Comparison of ENCODE assay signal across 12 cellular contexts in genomic region chr17:1998426-1998784, GRCh38. TPM values are rescaled to one million over a fixed set of nuclear protein-coding genes. Genes with fewer than 3 reads are reported as not detected.
A peak's percentile ranks its signal among the peaks of the same experiment; 100 is the strongest.
DNase-seq lines count a peak whose midpoint lies in the region; ATAC-seq, FAIRE-seq and TF ChIP-seq lines count a peak whose summit lies in the region.
"Had no signal": no experiment of that assay in that cellular context is flagged by ENCODE, and none has a peak within 500 bp of the region (broad histone marks: within the 10 kb centered on the region; RNA-seq: fewer than 3 reads in every experiment).

No MANE protein-coding gene starts in this region.

- WGBS in K562 (ENCODE audit: insufficient coverage, low coverage, missing lambda C conversion rate): no CpG with 5 or more reads among the region's 48 CpGs
- 3 to 5% (median 4%) methylated on average over 20 to 48 of the region's 48 CpGs; no CpG with 5 or more reads in 1 of the 5 donors for WGBS in spleen, 5 donors

- in situ Hi-C loops in K562 (cut with MboI): no loop called here

- no peaks in the 10 kb centered on the region for H3K79me2 ChIP-seq in K562 (ENCODE audit: control insufficient read depth, insufficient read depth, low read length)

- no peak for TF ChIP-seq POLR2A in K562 (conservative IDR thresholded peaks at IDR 0.05)
- no peak for TF ChIP-seq POLR2A in spleen (IDR thresholded peaks at IDR 0.05)

- intact Hi-C loops in K562 (cut with micrococcal nuclease): no loop called here
- intact Hi-C loops in spleen (cut with DNase I; ENCODE audit: low total_unique reads): no loop called here
- intact Hi-C loops in posterior cingulate gyrus (cut with DNase I): no loop called here

- no peak for TF ChIP-seq EP300 in K562 (IDR thresholded peaks at IDR 0.05; ENCODE audit: low read length)

- POLR2A ChIA-PET in K562 (lab: Yijun Ruan, JAX): no interaction called here

- no peaks in the 10 kb centered on the region for H3K9me1 ChIP-seq in K562 (ENCODE audit: control insufficient read depth, insufficient read depth, low read length)

- H3K27ac ChIP-seq in K562 (ENCODE audit: extremely low read depth, low read depth, low read length) (no peak overlapping the region), spleen (peak overlapping the region in 1 of 8 donors; percentile 7)

- CTCF ChIA-PET in K562 (lab: Yijun Ruan, JAX; ENCODE audit: low intra/inter-chr PET ratio): no interaction called here

- H2AFZ ChIP-seq in K562 (ENCODE audit: low read depth, low read length): no peak overlapping the region

- 0 out of 2 replicates have a peak, but pooled peaks cover 5% of the 10 kb centered on the region for H4K20me1 ChIP-seq in K562 (replicated peaks; ENCODE audit: control insufficient read depth, insufficient read depth, low read length)

- BruUV-seq in K562 (replicated peaks; lab: Mats Ljungman, UMichigan): no TSS peak

- no peak overlapping the region for H3K4me2 ChIP-seq in K562 (ENCODE audit: insufficient read depth, low read length)

- FAIRE-seq in K562 (lab: Jason Lieb, UNC): no peak

- H3K36me3 ChIP-seq in K562 (ENCODE audit: control insufficient read depth, insufficient read depth, low read length) (no peaks in the 10 kb centered on the region), spleen (no peaks in the 10 kb centered on the region)

- TF ChIP-seq CTCF in K562 (IDR thresholded peaks at IDR 0.05 in 2 of 3, conservative IDR thresholded peaks at IDR 0.05 in 1 of 3; ENCODE audit: insufficient read depth in 2 of 3, low read depth in 1 of 3, low read length in 3 of 3): no peak
- TF ChIP-seq CTCF in spleen (IDR thresholded peaks at IDR 0.05 in 8 of 11, conservative IDR thresholded peaks at IDR 0.05 in 3 of 11): peak in 1 of 11 experiments; percentile 13

- TF ChIP-seq RAD21 in K562 (CRISPR knock-in tag; conservative IDR thresholded peaks at IDR 0.05 in 1 of 2, IDR thresholded peaks at IDR 0.05 in 1 of 2): no peak

- H3K27me3 ChIP-seq in K562 (ENCODE audit: control insufficient read depth in 2 of 2, insufficient read depth in 2 of 2, low read length in 2 of 2) (peaks cover 9 to 26% of the 10 kb centered on the region in 2 experiments; a peak in 4 of 5 replicates), spleen (replicated peaks in 1 of 7) (peaks cover 0 to 53% (median 24%) of the 10 kb centered on the region in 7 donors)

- DNase-seq in DMS53 (lab: John Stamatoyannopoulos, UW) (peak; percentile 65), DMS53 treated with DMSO at 0.1 percent for 48 hours (lab: John Stamatoyannopoulos, UW; ENCODE audit: unreplicated experiment) (no peak), K562 (ENCODE audit: extremely low read depth in 1 of 4, low spot score in 3 of 4) (no peak), iPS-NIHi11 (ENCODE audit: low spot score) (peak; percentile 47), spleen (no peak), HuH-7.5 (ENCODE audit: low spot score) (no peak), posterior cingulate gyrus (no peak), NCI-H69 (lab: John Stamatoyannopoulos, UW) (no peak)
- DNase-seq: 8988T; activated T-cell treated with anti-CD3 and anti-CD28 coated beads, Interleukin-2, amount 50 U/mL, for 4 hours; MV-4-11; occipital lobe had no signal

- no peak overlapping the region for H3K9ac ChIP-seq in K562 (ENCODE audit: insufficient read depth in 1 of 2, low read depth in 2 of 2, low read length in 2 of 2)

- ATAC-seq in K562: no peak

- H3K9me3 ChIP-seq in K562 (replicated peaks; ENCODE audit: control insufficient read depth, insufficient read depth, low read depth, low read length) (no peaks in the 10 kb centered on the region), spleen (no peaks in the 10 kb centered on the region)

- H3K4me3 ChIP-seq in K562 (no peak overlapping the region), spleen (peak overlapping the region; percentile 25 to 65 (median 30))

- H3K4me1 ChIP-seq in K562 (replicated peaks in 1 of 2; ENCODE audit: control insufficient read depth in 2 of 2, insufficient read depth in 2 of 2, low read length in 2 of 2) (peaks cover 0 to 9% of the 10 kb centered on the region in 2 experiments; a peak in 2 of 5 replicates), spleen (peaks cover 16 to 57% (median 36%) of the 10 kb centered on the region in 6 donors)

RNA-seq across cellular contexts. Expression of gene RTN4RL1, which starts 26.7 kb away (rescaled TPM):
- total RNA-seq in K562 (2011; cell fraction: chromatin; rRNA removed; ENCODE audit: low replicate concordance): 0.30 TPM in 1 of 2 replicates, not detected in the other
- total RNA-seq in K562 (2011; cell fraction: nucleolus; rRNA removed): 0.13 and 0.50 TPM in 2 replicates
- 0.07 TPM in 1 of 2 replicates, not detected in the other for total RNA-seq in K562 (2011; cell fraction: nucleoplasm; rRNA removed)
- total RNA-seq in K562 (2014; rRNA removed): 0.05 and 0.12 TPM in 2 replicates
- total RNA-seq in K562 (2014; rRNA removed; fragmentation: Illumina TruSeq; extraction: Trizol): not detected in 2 replicates
- 0.04 TPM in 2 replicates for total RNA-seq in K562 (2015; rRNA removed; fragmentation: Illumina TruSeq; extraction: Trizol)
- total RNA-seq in K562 (2021): 0.04 and 0.07 TPM in 2 replicates
- polyA plus RNA-seq in K562 (2011; rRNA removed): 0.06 and 0.58 TPM in 2 replicates
- polyA plus RNA-seq in K562 (2011; cell fraction: cytosol; rRNA removed): 0.25 and 0.58 TPM in 2 replicates
- polyA plus RNA-seq in K562 (2011; cell fraction: nucleus; rRNA removed): 0.09 and 0.24 TPM in 2 replicates
- 0.06 and 0.08 TPM in 2 replicates for polyA plus RNA-seq in K562 (2012)
- polyA plus RNA-seq in K562 (2014; fragmentation: Illumina TruSeq; extraction: Trizol): not detected in 2 replicates
- not detected for polyA plus RNA-seq in K562 (2014; fragmentation: Nextera tagmentation; extraction: Ambion mirVana)
- polyA plus RNA-seq in K562 (2014; rRNA removed): not detected in 2 replicates
- 0.27 TPM in 1 of 2 replicates, not detected in the other for polyA minus RNA-seq in K562 (2011; rRNA and poly(A)+ RNA removed)
- polyA minus RNA-seq in K562 (2011; cell fraction: cytosol; rRNA and poly(A)+ RNA removed): 0.82 TPM in 1 of 2 replicates, not detected in the other
- polyA minus RNA-seq in K562 (2011; cell fraction: nucleus; rRNA and poly(A)+ RNA removed): 0.13 and 0.33 TPM in 2 replicates
- total RNA-seq in spleen: 1 to 10 TPM in 5 of 7 donors, under 1 TPM in 2; 0.67 to 4.5 (median 2.1) TPM
- under 1 TPM; 0.09 to 0.67 (median 0.26) TPM for polyA plus RNA-seq in spleen

RNA-seq across cellular contexts. Expression of gene DPH1, which starts 31.5 kb away (rescaled TPM):
- total RNA-seq in K562 (2011; cell fraction: chromatin; rRNA removed; ENCODE audit: low replicate concordance): 67.2 and 189 TPM in 2 replicates
- 122 and 130 TPM in 2 replicates for total RNA-seq in K562 (2011; cell fraction: nucleolus; rRNA removed)
- total RNA-seq in K562 (2011; cell fraction: nucleoplasm; rRNA removed): 90.6 and 92.5 TPM in 2 replicates
- total RNA-seq in K562 (2014; rRNA removed) (30.9 and 34.7 TPM in 2 replicates), K562 (2014; rRNA removed; fragmentation: Illumina TruSeq; extraction: Trizol) (19.3 and 19.7 TPM in 2 replicates), K562 (2015; rRNA removed; fragmentation: Illumina TruSeq; extraction: Trizol) (17.7 and 19.7 TPM in 2 replicates), K562 (2021) (33.0 and 40.6 TPM in 2 replicates), spleen (10 to 100 TPM; 38.3 to 58.5 (median 43.5) TPM)
- polyA plus RNA-seq in K562 (2011; rRNA removed) (20.2 and 39.1 TPM in 2 replicates), K562 (2014; fragmentation: Illumina TruSeq; extraction: Trizol) (28.7 and 31.0 TPM in 2 replicates), K562 (2014; fragmentation: Nextera tagmentation; extraction: Ambion mirVana) (under 1 TPM; 0.42 to 0.94 TPM), K562 (2014; rRNA removed) (30.1 and 30.5 TPM in 2 replicates), spleen (10 to 100 TPM; 20.6 to 37.9 (median 20.9) TPM)
- 35.7 and 48.3 TPM in 2 replicates for polyA plus RNA-seq in K562 (2011; cell fraction: cytosol; rRNA removed)
- 121 and 164 TPM in 2 replicates for polyA plus RNA-seq in K562 (2011; cell fraction: nucleus; rRNA removed)
- 23.5 and 23.7 TPM in 2 replicates for polyA plus RNA-seq in K562 (2012)
- polyA minus RNA-seq in K562 (2011; rRNA and poly(A)+ RNA removed): 17.2 and 19.4 TPM in 2 replicates
- polyA minus RNA-seq in K562 (2011; cell fraction: cytosol; rRNA and poly(A)+ RNA removed): 27.1 and 28.2 TPM in 2 replicates
- polyA minus RNA-seq in K562 (2011; cell fraction: nucleus; rRNA and poly(A)+ RNA removed): 30.3 and 42.9 TPM in 2 replicates

RNA-seq across cellular contexts. Expression of gene OVCA2, which starts 43.4 kb away (rescaled TPM):
- total RNA-seq in K562 (2011; cell fraction: chromatin; rRNA removed; ENCODE audit: low replicate concordance): 1.6 and 4.6 TPM in 2 replicates
- total RNA-seq in K562 (2011; cell fraction: nucleolus; rRNA removed): 6.6 and 9.8 TPM in 2 replicates
- total RNA-seq in K562 (2011; cell fraction: nucleoplasm; rRNA removed): 0.69 and 4.2 TPM in 2 replicates
- total RNA-seq in K562 (2014; rRNA removed) (21.6 and 23.7 TPM in 2 replicates), K562 (2014; rRNA removed; fragmentation: Illumina TruSeq; extraction: Trizol) (9.7 and 12.2 TPM in 2 replicates), K562 (2015; rRNA removed; fragmentation: Illumina TruSeq; extraction: Trizol) (12.2 and 14.1 TPM in 2 replicates), K562 (2021) (15.6 and 21.1 TPM in 2 replicates), spleen (10 to 100 TPM; 20.9 to 51.3 (median 28.9) TPM)
- polyA plus RNA-seq in K562 (2011; rRNA removed) (14.1 and 17.1 TPM in 2 replicates), K562 (2014; fragmentation: Illumina TruSeq; extraction: Trizol) (14.1 and 18.2 TPM in 2 replicates), K562 (2014; fragmentation: Nextera tagmentation; extraction: Ambion mirVana) (1 to 10 TPM; 3.0 to 3.6 TPM), K562 (2014; rRNA removed) (19.7 and 23.4 TPM in 2 replicates), spleen (10 to 100 TPM; 52.9 to 68.8 (median 66.4) TPM)
- polyA plus RNA-seq in K562 (2011; cell fraction: cytosol; rRNA removed): 17.7 and 39.3 TPM in 2 replicates
- 5.4 and 6.8 TPM in 2 replicates for polyA plus RNA-seq in K562 (2011; cell fraction: nucleus; rRNA removed)
- 14.6 and 22.6 TPM in 2 replicates for polyA plus RNA-seq in K562 (2012)
- 6.3 and 8.5 TPM in 2 replicates for polyA minus RNA-seq in K562 (2011; rRNA and poly(A)+ RNA removed)
- polyA minus RNA-seq in K562 (2011; cell fraction: cytosol; rRNA and poly(A)+ RNA removed): 7.6 and 8.9 TPM in 2 replicates
- 1.1 and 1.6 TPM in 2 replicates for polyA minus RNA-seq in K562 (2011; cell fraction: nucleus; rRNA and poly(A)+ RNA removed)

RNA-seq across cellular contexts. Expression of gene HIC1, which starts 56.5 kb away (rescaled TPM):
- 2.6 and 5.4 TPM in 2 replicates for total RNA-seq in K562 (2011; cell fraction: chromatin; rRNA removed; ENCODE audit: low replicate concordance)
- total RNA-seq in K562 (2011; cell fraction: nucleolus; rRNA removed): 4.3 and 6.5 TPM in 2 replicates
- 2.3 and 2.4 TPM in 2 replicates for total RNA-seq in K562 (2011; cell fraction: nucleoplasm; rRNA removed)
- total RNA-seq in K562 (2014; rRNA removed) (1.9 and 2.8 TPM in 2 replicates), K562 (2014; rRNA removed; fragmentation: Illumina TruSeq; extraction: Trizol) (0.13 and 0.18 TPM in 2 replicates), K562 (2015; rRNA removed; fragmentation: Illumina TruSeq; extraction: Trizol) (0.18 and 0.41 TPM in 2 replicates), K562 (2021) (2.3 and 2.5 TPM in 2 replicates), spleen (10 to 100 TPM in 6 of 7 donors, 1 to 10 TPM in 1; 7.0 to 59.6 (median 23.3) TPM)
- polyA plus RNA-seq in K562 (2011; rRNA removed) (0.53 and 0.64 TPM in 2 replicates), K562 (2014; fragmentation: Illumina TruSeq; extraction: Trizol) (0.12 and 0.35 TPM in 2 replicates), K562 (2014; fragmentation: Nextera tagmentation; extraction: Ambion mirVana) (under 1 TPM; 0.01 to 0.03 TPM), K562 (2014; rRNA removed) (1.4 and 2.3 TPM in 2 replicates), spleen (1 to 10 TPM; 1.3 to 4.7 (median 2.6) TPM)
- polyA plus RNA-seq in K562 (2011; cell fraction: cytosol; rRNA removed): 0.93 and 4.2 TPM in 2 replicates
- 2.7 and 7.9 TPM in 2 replicates for polyA plus RNA-seq in K562 (2011; cell fraction: nucleus; rRNA removed)
- 0.80 and 0.95 TPM in 2 replicates for polyA plus RNA-seq in K562 (2012)
- 0.21 and 0.46 TPM in 2 replicates for polyA minus RNA-seq in K562 (2011; rRNA and poly(A)+ RNA removed)
- 1.5 and 2.1 TPM in 2 replicates for polyA minus RNA-seq in K562 (2011; cell fraction: cytosol; rRNA and poly(A)+ RNA removed)
- 2.6 and 2.7 TPM in 2 replicates for polyA minus RNA-seq in K562 (2011; cell fraction: nucleus; rRNA and poly(A)+ RNA removed)

Comparison
In these comparisons a context has a peak if more than half of its experiments do, and no peak if none do; other contexts are left out.
1. DNase-seq: peak in DMS53 (single experiment) and iPS-NIHi11 (single experiment); none in DMS53 treated with DMSO at 0.1 percent for 48 hours (single experiment), K562 (0 of 4), spleen (single experiment), HuH-7.5 (single experiment), posterior cingulate gyrus (0 of 10) and NCI-H69 (single experiment).